In genomic region chr4:124018383-124019317, GRCh38 we compare ENCODE assay signal across 8 cellular contexts.
DNase-seq lines count a peak whose midpoint lies in the region; ATAC-seq and TF ChIP-seq lines count a peak whose summit lies in the region.

No MANE protein-coding gene starts in this region.

- H4K20me1 ChIP-seq in smooth muscle cell (ENCODE audit: low read depth): no peaks in the 10 kb centered on the region

- peak overlapping the region; percentile 87 for H3K27ac Mint-ChIP-seq in T-helper 1 cell treated with Interleukin-12 subunit alpha and Interleukin-12 subunit beta and Interleukin-4 antibody, amounts not matched to agents 30 μg/mL and 1 μg/mL, for 36 hours
- no peak overlapping the region for H3K27ac Mint-ChIP-seq in CD8-positive, alpha-beta T cell

- ATAC-seq in GM19328 (IDR thresholded peaks at IDR 0.05; ENCODE audit: unreplicated experiment) (peak; percentile 99), HG03175 (IDR thresholded peaks at IDR 0.05; ENCODE audit: unreplicated experiment) (peak; percentile 98)
- no peak for ATAC-seq in CD8-positive, alpha-beta T cell

- H3K27me3 ChIP-seq in right atrium auricular region (no peaks in the 10 kb centered on the region), smooth muscle cell (ENCODE audit: low read depth) (no peaks in the 10 kb centered on the region)
- H3K27me3 ChIP-seq in CD8-positive, alpha-beta T cell (ENCODE audit: insufficient read depth, low read length): no peaks in the 10 kb centered on the region

- H3K9ac ChIP-seq in smooth muscle cell (ENCODE audit: low read depth): no peak overlapping the region

- H2AFZ ChIP-seq in smooth muscle cell (ENCODE audit: low read depth): peak overlapping the region; percentile 91

- DNase-seq in DMS53 treated with DMSO at 0.1 percent for 48 hours (lab: John Stamatoyannopoulos, UW; ENCODE audit: unreplicated experiment) (peak; percentile 8), right atrium auricular region (ENCODE audit: low spot score) (peak; percentile 82), smooth muscle cell (lab: John Stamatoyannopoulos, UW; ENCODE audit: unreplicated experiment) (no peak)
- DNase-seq in CD8-positive, alpha-beta T cell: no peak
- no peak for DNase-seq in stimulated activated naive CD4-positive, alpha-beta T cell treated with Interleukin-2 at 50 U/mL for 16 hours (lab: John Stamatoyannopoulos, UW)

- H3K4me3 Mint-ChIP-seq in T-helper 1 cell treated with Interleukin-12 subunit alpha and Interleukin-12 subunit beta and Interleukin-4 antibody, amounts not matched to agents 30 μg/mL and 1 μg/mL, for 36 hours: peak overlapping the region; percentile 61
- H3K4me3 Mint-ChIP-seq in CD8-positive, alpha-beta T cell: no peak overlapping the region

- CTCF ChIA-PET in CD8-positive, alpha-beta T cell (lab: Charles Lee): no interaction called here

- H3F3A ChIP-seq in smooth muscle cell (ENCODE audit: low read depth): no peaks in the 10 kb centered on the region

- H3K36me3 ChIP-seq in right atrium auricular region (no peaks in the 10 kb centered on the region), smooth muscle cell (ENCODE audit: low read depth) (no peaks in the 10 kb centered on the region)
- no peaks in the 10 kb centered on the region for H3K36me3 ChIP-seq in CD8-positive, alpha-beta T cell (ENCODE audit: insufficient read depth, low read length)

- H3K27me3 Mint-ChIP-seq in T-helper 1 cell treated with Interleukin-12 subunit alpha and Interleukin-12 subunit beta and Interleukin-4 antibody, amounts not matched to agents 30 μg/mL and 1 μg/mL, for 36 hours (ENCODE audit: low read depth): no peaks in the 10 kb centered on the region
- no peaks in the 10 kb centered on the region for H3K27me3 Mint-ChIP-seq in CD8-positive, alpha-beta T cell (ENCODE audit: low read depth)

- peaks cover 0 to 20% of the 10 kb centered on the region in 2 donors for H3K4me1 ChIP-seq in right atrium auricular region
- peaks cover 6% of the 10 kb centered on the region for H3K4me1 ChIP-seq in smooth muscle cell (ENCODE audit: low read depth)
- no peaks in the 10 kb centered on the region for H3K4me1 ChIP-seq in CD8-positive, alpha-beta T cell (ENCODE audit: insufficient read depth, low read length)

- POLR2A ChIA-PET in CD8-positive, alpha-beta T cell (lab: Charles Lee): no interaction called here

- H3K36me3 Mint-ChIP-seq in T-helper 1 cell treated with Interleukin-12 subunit alpha and Interleukin-12 subunit beta and Interleukin-4 antibody, amounts not matched to agents 30 μg/mL and 1 μg/mL, for 36 hours (ENCODE audit: low read depth): peaks cover 4% of the 10 kb centered on the region
- H3K36me3 Mint-ChIP-seq in CD8-positive, alpha-beta T cell: no peaks in the 10 kb centered on the region

- no peak for TF ChIP-seq CTCF in right atrium auricular region (IDR thresholded peaks at IDR 0.05)
- no peak for TF ChIP-seq CTCF in smooth muscle cell (IDR thresholded peaks at IDR 0.05; ENCODE audit: borderline replicate concordance, insufficient read depth, poor library complexity, severe bottlenecking)
- no peak for TF ChIP-seq CTCF in CD8-positive, alpha-beta T cell (IDR thresholded peaks at IDR 0.05)

- H3K79me2 ChIP-seq in smooth muscle cell (ENCODE audit: low read depth): no peaks in the 10 kb centered on the region

- peaks cover 14% of the 10 kb centered on the region for H3K9me3 Mint-ChIP-seq in T-helper 1 cell treated with Interleukin-12 subunit alpha and Interleukin-12 subunit beta and Interleukin-4 antibody, amounts not matched to agents 30 μg/mL and 1 μg/mL, for 36 hours
- H3K9me3 Mint-ChIP-seq in CD8-positive, alpha-beta T cell: no peaks in the 10 kb centered on the region

- H3K27ac ChIP-seq in right atrium auricular region (peak overlapping the region; percentile 62 to 71), smooth muscle cell (ENCODE audit: low read depth) (peak overlapping the region; percentile 42)
- H3K27ac ChIP-seq in CD8-positive, alpha-beta T cell (ENCODE audit: low read depth, low read length): no peak overlapping the region

- intact Hi-C loops in CD8-positive, alpha-beta T cell (cut with DNase I, micrococcal nuclease): no loop called here

- H3K4me3 ChIP-seq in right atrium auricular region (no peak overlapping the region), smooth muscle cell (no peak overlapping the region)
- no peak overlapping the region for H3K4me3 ChIP-seq in CD8-positive, alpha-beta T cell (ENCODE audit: low read depth, low read length)

- peak overlapping the region; percentile 35 for H3K4me2 ChIP-seq in smooth muscle cell

- peaks cover 17% of the 10 kb centered on the region for H3K4me1 Mint-ChIP-seq in T-helper 1 cell treated with Interleukin-12 subunit alpha and Interleukin-12 subunit beta and Interleukin-4 antibody, amounts not matched to agents 30 μg/mL and 1 μg/mL, for 36 hours (ENCODE audit: low read depth)
- no peaks in the 10 kb centered on the region for H3K4me1 Mint-ChIP-seq in CD8-positive, alpha-beta T cell (ENCODE audit: low read depth)

- H3K9me3 ChIP-seq in right atrium auricular region (no peaks in the 10 kb centered on the region), smooth muscle cell (replicated peaks; ENCODE audit: low read depth) (no peaks in the 10 kb centered on the region)
- H3K9me3 ChIP-seq in CD8-positive, alpha-beta T cell (ENCODE audit: low read length): no peaks in the 10 kb centered on the region

- WGBS in smooth muscle cell (ENCODE audit: low lambda C conversion rate): 29% methylated on average over 5 of the region's 7 CpGs

Comparison
In these comparisons a context has a peak if more than half of its experiments do, and no peak if none do; other contexts are left out.
1. DNase-seq: peak in DMS53 treated with DMSO at 0.1 percent for 48 hours (single experiment) and right atrium auricular region (single experiment); none in smooth muscle cell (single experiment), CD8-positive, alpha-beta T cell (0 of 7) and stimulated activated naive CD4-positive, alpha-beta T cell treated with Interleukin-2 at 50 U/mL for 16 hours (single experiment).